Comparison of ENCODE assay signal across 8 cellular contexts in genomic region chr6:53065266-53066058, GRCh38. TPM values are rescaled to one million over a fixed set of nuclear protein-coding genes. Genes with fewer than 3 reads are reported as not detected.
DNase-seq lines count a peak whose midpoint lies in the region; ATAC-seq lines count a peak whose summit lies in the region.

Gene FBXO9 (plus strand): TSS chr6:53065404. CDS start chr6:53065790, 386 bp downstream.

- DNase-seq in Ammon's horn (ENCODE audit: low spot score), result peak; percentile 84
- peak; percentile 45 for DNase-seq in NCI-H82 treated with DMSO at 0.1 percent for 48 hours (lab: John Stamatoyannopoulos, UW; ENCODE audit: unreplicated experiment)
- DNase-seq in activated T-cell treated with anti-CD3 and anti-CD28 coated beads for 1 hour (ENCODE audit: low read depth), result peak; percentile 64
- DNase-seq in naive B cell, result peak; percentile 85

- H3K4me3 Mint-ChIP-seq in naive B cell, result peak within 1 kb of the TSS; percentile 92 to 100 (median 99)
- H3K4me3 Mint-ChIP-seq in stimulated activated memory B cell treated with anti-CD40 and anti-IgM and Interleukin-4, amounts not matched to agents 10 μg/mL and 1 μg/mL and 100 μg/mL, for 72 hours, result peak within 1 kb of the TSS; percentile 99

- ATAC-seq in GM18907 (IDR thresholded peaks at IDR 0.05; ENCODE audit: unreplicated experiment) (peak; percentile 59), HG03108 (IDR thresholded peaks at IDR 0.05; ENCODE audit: unreplicated experiment) (peak; percentile 34), esophagus mucosa (peak; percentile 63), naive B cell (ENCODE audit: low read depth in 2 of 2) (peak; percentile 57 to 58)
- ATAC-seq in stimulated activated memory B cell treated with anti-CD40 and anti-IgM and Interleukin-4, amounts not matched to agents 10 μg/mL and 1 μg/mL and 100 μg/mL, for 72 hours, result peak; percentile 82

- H3K27me3 Mint-ChIP-seq in naive B cell, result no peaks in the 10 kb centered on the region
- H3K27me3 Mint-ChIP-seq in stimulated activated memory B cell treated with anti-CD40 and anti-IgM and Interleukin-4, amounts not matched to agents 10 μg/mL and 1 μg/mL and 100 μg/mL, for 72 hours, result no peaks in the 10 kb centered on the region

- no peaks in the 10 kb centered on the region for H3K36me3 Mint-ChIP-seq in naive B cell
- no peaks in the 10 kb centered on the region for H3K36me3 Mint-ChIP-seq in stimulated activated memory B cell treated with anti-CD40 and anti-IgM and Interleukin-4, amounts not matched to agents 10 μg/mL and 1 μg/mL and 100 μg/mL, for 72 hours

- H3K27ac Mint-ChIP-seq in naive B cell, result peak within 1 kb of the TSS; percentile 74 to 99 (median 97)
- H3K27ac Mint-ChIP-seq in stimulated activated memory B cell treated with anti-CD40 and anti-IgM and Interleukin-4, amounts not matched to agents 10 μg/mL and 1 μg/mL and 100 μg/mL, for 72 hours, result peak within 1 kb of the TSS; percentile 82

- H3K9me3 Mint-ChIP-seq in naive B cell, result no peaks in the 10 kb centered on the region
- H3K9me3 Mint-ChIP-seq in stimulated activated memory B cell treated with anti-CD40 and anti-IgM and Interleukin-4, amounts not matched to agents 10 μg/mL and 1 μg/mL and 100 μg/mL, for 72 hours, result no peaks in the 10 kb centered on the region

- peaks cover 11 to 46% (median 39%) of the 10 kb centered on the region in 3 donors for H3K4me1 Mint-ChIP-seq in naive B cell
- peaks cover 41% of the 10 kb centered on the region for H3K4me1 Mint-ChIP-seq in stimulated activated memory B cell treated with anti-CD40 and anti-IgM and Interleukin-4, amounts not matched to agents 10 μg/mL and 1 μg/mL and 100 μg/mL, for 72 hours

RNA-seq across cellular contexts. Expression of gene FBXO9, which starts in this region (rescaled TPM):
- total RNA-seq in esophagus mucosa, result 96.8 TPM
- 10 to 100 TPM; 46.2 to 72.0 (median 51.8) TPM for polyA plus RNA-seq in naive B cell (ENCODE audit: low read depth in 6 of 6)

Comparison
In these comparisons a context has a peak if more than half of its experiments do, and no peak if none do; other contexts are left out.
1. Peak in every context shown above with its lines: DNase-seq and ATAC-seq.